Comparison of ENCODE assay signal across 1 cellular context in the genomic region with DNA sequence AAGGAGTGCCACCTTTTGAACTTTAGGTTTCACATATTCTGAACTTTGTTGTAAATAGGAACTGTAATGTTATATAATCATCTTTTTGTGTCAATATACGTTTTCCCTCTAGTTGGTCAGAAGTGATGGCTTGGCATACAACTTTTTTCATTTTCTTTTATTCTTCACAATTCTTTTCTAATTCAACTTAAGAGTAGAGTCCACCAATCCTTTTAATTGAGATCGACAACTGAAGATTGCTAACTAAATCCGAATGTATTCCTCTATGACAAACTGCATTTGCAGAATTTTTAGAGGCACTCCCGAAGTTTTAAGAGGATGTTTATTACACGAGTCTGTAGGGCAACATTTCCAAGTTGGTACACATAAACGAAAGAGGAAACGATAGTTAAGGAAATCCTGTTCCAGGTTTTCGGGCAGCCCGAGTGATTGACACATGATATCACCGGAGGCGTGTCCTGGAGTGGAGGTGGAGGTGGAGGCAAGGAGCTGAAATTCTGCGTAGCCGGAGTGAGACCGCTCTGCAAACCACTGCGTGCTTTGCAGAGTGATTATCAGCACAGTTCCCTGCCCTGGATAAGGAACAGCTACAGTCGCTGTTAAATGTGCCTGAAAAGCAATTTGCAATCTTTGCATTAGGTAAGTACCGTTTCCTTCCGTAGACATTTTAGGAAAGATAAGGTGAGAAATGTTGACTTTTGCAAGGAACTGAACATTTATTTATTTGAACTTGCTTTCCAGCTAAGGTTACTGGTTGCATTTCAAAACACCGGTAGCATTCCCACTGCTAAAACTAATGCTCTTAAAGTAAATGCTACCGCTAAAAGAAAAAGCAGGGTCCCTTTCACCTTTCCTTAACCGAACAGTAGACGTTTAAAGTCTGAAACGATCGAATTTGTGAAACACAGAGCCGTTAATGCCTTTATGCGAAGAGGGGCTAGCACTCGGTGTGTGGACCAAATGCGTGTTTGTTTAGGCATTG.
TF ChIP-seq lines count a peak whose summit lies in the region.

A gene with protein sequence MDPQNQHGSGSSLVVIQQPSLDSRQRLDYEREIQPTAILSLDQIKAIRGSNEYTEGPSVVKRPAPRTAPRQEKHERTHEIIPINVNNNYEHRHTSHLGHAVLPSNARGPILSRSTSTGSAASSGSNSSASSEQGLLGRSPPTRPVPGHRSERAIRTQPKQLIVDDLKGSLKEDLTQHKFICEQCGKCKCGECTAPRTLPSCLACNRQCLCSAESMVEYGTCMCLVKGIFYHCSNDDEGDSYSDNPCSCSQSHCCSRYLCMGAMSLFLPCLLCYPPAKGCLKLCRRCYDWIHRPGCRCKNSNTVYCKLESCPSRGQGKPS (plus strand): TSS at position 502 of the 982 bp plus-strand sequence. CDS start 4,797 bp downstream, outside the sequence.

TF ChIP-seq in GM12878, 131 proteins besides CTCF, POLR2A, EP300 and RAD21 (continued from another document):
- TF ChIP-seq STAT1 (conservative IDR thresholded peaks at IDR 0.05) (no peak), PAX5 (IDR thresholded peaks at IDR 0.05; ENCODE audit: borderline replicate concordance, low read depth, low read length) (peak; percentile 61; the same call in 1 of the 2 replicates), PBX3 (IDR thresholded peaks at IDR 0.05; ENCODE audit: insufficient replicate concordance, low read depth, low read length) (peak; percentile 95), IKZF2 (IDR thresholded peaks at IDR 0.05) (peak; percentile 32 to 57; a peak in 3 of 4 replicates), DPF2 (IDR thresholded peaks at IDR 0.05) (peak; percentile 69), HDGF (IDR thresholded peaks at IDR 0.05) (peak; percentile 19; the same call in 1 of the 2 replicates), RBBP5 (conservative IDR thresholded peaks at IDR 0.05) (no peak), NFIC (IDR thresholded peaks at IDR 0.05; ENCODE audit: low read depth, low read length) (no peak), CREM (IDR thresholded peaks at IDR 0.05; ENCODE audit: low read depth) (peak; percentile 19; the same call in 1 of the 2 replicates), BMI1 (IDR thresholded peaks at IDR 0.05; ENCODE audit: borderline replicate concordance) (peak; percentile 70; the same call in 1 of the 2 replicates), SP1 (IDR thresholded peaks at IDR 0.05; ENCODE audit: low read depth, low read length) (peak; percentile 78), ZNF207 (IDR thresholded peaks at IDR 0.05; ENCODE audit: borderline replicate concordance) (0 out of 2 replicates have a peak, but pooled peaks have one; percentile 44), RUNX3 (IDR thresholded peaks at IDR 0.05; ENCODE audit: low read length) (peak; percentile 13; the same call in 1 of the 2 replicates), PKNOX1 (IDR thresholded peaks at IDR 0.05) (peak; percentile 98), IRF5 (IDR thresholded peaks at IDR 0.05; ENCODE audit: borderline replicate concordance) (no peak), NFYA (IDR thresholded peaks at IDR 0.05; ENCODE audit: borderline replicate concordance, low read depth, low read length) (no peak), MTA2 (IDR thresholded peaks at IDR 0.05; ENCODE audit: low read depth) (0 out of 2 replicates have a peak, but pooled peaks have one; percentile 6), ATF7 (IDR thresholded peaks at IDR 0.05; ENCODE audit: low read depth) (peak; percentile 89)
- TF ChIP-seq, protein P1, sequence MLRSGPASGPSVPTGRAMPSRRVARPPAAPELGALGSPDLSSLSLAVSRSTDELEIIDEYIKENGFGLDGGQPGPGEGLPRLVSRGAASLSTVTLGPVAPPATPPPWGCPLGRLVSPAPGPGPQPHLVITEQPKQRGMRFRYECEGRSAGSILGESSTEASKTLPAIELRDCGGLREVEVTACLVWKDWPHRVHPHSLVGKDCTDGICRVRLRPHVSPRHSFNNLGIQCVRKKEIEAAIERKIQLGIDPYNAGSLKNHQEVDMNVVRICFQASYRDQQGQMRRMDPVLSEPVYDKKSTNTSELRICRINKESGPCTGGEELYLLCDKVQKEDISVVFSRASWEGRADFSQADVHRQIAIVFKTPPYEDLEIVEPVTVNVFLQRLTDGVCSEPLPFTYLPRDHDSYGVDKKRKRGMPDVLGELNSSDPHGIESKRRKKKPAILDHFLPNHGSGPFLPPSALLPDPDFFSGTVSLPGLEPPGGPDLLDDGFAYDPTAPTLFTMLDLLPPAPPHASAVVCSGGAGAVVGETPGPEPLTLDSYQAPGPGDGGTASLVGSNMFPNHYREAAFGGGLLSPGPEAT (IDR thresholded peaks at IDR 0.05; ENCODE audit: low read depth) = 0 out of 2 replicates have a peak, but pooled peaks have one; percentile 29
- TF ChIP-seq, protein P2, sequence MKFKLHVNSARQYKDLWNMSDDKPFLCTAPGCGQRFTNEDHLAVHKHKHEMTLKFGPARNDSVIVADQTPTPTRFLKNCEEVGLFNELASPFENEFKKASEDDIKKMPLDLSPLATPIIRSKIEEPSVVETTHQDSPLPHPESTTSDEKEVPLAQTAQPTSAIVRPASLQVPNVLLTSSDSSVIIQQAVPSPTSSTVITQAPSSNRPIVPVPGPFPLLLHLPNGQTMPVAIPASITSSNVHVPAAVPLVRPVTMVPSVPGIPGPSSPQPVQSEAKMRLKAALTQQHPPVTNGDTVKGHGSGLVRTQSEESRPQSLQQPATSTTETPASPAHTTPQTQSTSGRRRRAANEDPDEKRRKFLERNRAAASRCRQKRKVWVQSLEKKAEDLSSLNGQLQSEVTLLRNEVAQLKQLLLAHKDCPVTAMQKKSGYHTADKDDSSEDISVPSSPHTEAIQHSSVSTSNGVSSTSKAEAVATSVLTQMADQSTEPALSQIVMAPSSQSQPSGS (IDR thresholded peaks at IDR 0.05; ENCODE audit: low read length) = peak; percentile 70; the same call in 1 of the 2 replicates
